Comparison of ENCODE assay signal across 15 cellular contexts in genomic region chr3:67737911-67738865, GRCh38.
DNase-seq lines count a peak whose midpoint lies in the region; ATAC-seq and TF ChIP-seq lines count a peak whose summit lies in the region.
"Had no signal": no experiment of that assay in that cellular context is flagged by ENCODE, and none has a peak within 500 bp of the region (broad histone marks: within the 10 kb centered on the region; RNA-seq: fewer than 3 reads in every experiment).

No MANE protein-coding gene starts in this region.

- CTCF ChIA-PET in activated naive CD4-positive, alpha-beta T cell treated with anti-CD3 and anti-CD28 coated beads for 36 hours (lab: Charles Lee): interaction anchor here (1.0 to 1.3 kb wide), 3 partner anchors 10 to 358 kb away, joined by 3 to 4 read pairs (median 3); no protein-coding TSS in a partner anchor
- CTCF ChIA-PET in T-cell (lab: Charles Lee): interaction anchor here in 1 of 2 donors (0.6 kb wide), 1 partner anchor 102 kb away, joined by 3 read pairs; no protein-coding TSS in a partner anchor

- H3K27me3 Mint-ChIP-seq in activated naive CD4-positive, alpha-beta T cell treated with anti-CD3 and anti-CD28 coated beads for 36 hours (ENCODE audit: low read depth): no peaks in the 10 kb centered on the region
- H3K27me3 Mint-ChIP-seq in T-cell (no peaks in the 10 kb centered on the region), progenitor cell of endocrine pancreas (no peaks in the 10 kb centered on the region)
- H3K27me3 Mint-ChIP-seq in activated naive CD8-positive, alpha-beta T cell treated with anti-CD3 and anti-CD28 coated beads, Interleukin-2, amount 10 ng/mL, durations not matched to agents 7 days and 5 days: no peaks in the 10 kb centered on the region

- no peak for TF ChIP-seq CTCF in progenitor cell of endocrine pancreas (IDR thresholded peaks at IDR 0.05; ENCODE audit: unreplicated experiment)

- H3K4me3 Mint-ChIP-seq in activated naive CD4-positive, alpha-beta T cell treated with anti-CD3 and anti-CD28 coated beads for 36 hours: peak overlapping the region; percentile 22
- H3K4me3 Mint-ChIP-seq in T-cell (peak overlapping the region; percentile 44 to 73 (median 52)), progenitor cell of endocrine pancreas (ENCODE audit: low read depth) (no peak overlapping the region)
- peak overlapping the region; percentile 45 for H3K4me3 Mint-ChIP-seq in activated naive CD8-positive, alpha-beta T cell treated with anti-CD3 and anti-CD28 coated beads, Interleukin-2, amount 10 ng/mL, durations not matched to agents 7 days and 5 days
- H3K4me3 Mint-ChIP-seq: CD14-positive monocyte had no signal

- DNase-seq in activated naive CD4-positive, alpha-beta T cell treated with anti-CD3 and anti-CD28 coated beads for 36 hours: no peak
- no peak for DNase-seq in activated naive CD4-positive, alpha-beta T cell (lab: John Stamatoyannopoulos, UW)
- DNase-seq in T-cell (peak in 5 of 34 experiments; percentile 14 to 25 (median 18)), progenitor cell of endocrine pancreas (ENCODE audit: low spot score, unreplicated experiment) (no peak), kidney glomerular epithelial cell (lab: John Stamatoyannopoulos, UW) (no peak)
- no peak for DNase-seq in activated naive CD8-positive, alpha-beta T cell treated with anti-CD3 and anti-CD28 coated beads, Interleukin-2, amount 10 ng/mL, durations not matched to agents 7 days and 5 days
- DNase-seq: AML-193, DMS79, KBM-7, NCI-H1436, NCI-H2081, NCI-H748 treated with DMSO at 0.1 percent for 48 hours, PC-3 had no signal

- peak overlapping the region; percentile 42 for H3K27ac Mint-ChIP-seq in activated naive CD4-positive, alpha-beta T cell treated with anti-CD3 and anti-CD28 coated beads for 36 hours
- H3K27ac Mint-ChIP-seq in T-cell (peak overlapping the region; percentile 97 to 99), progenitor cell of endocrine pancreas (peak overlapping the region; percentile 60)
- peak overlapping the region; percentile 44 for H3K27ac Mint-ChIP-seq in activated naive CD8-positive, alpha-beta T cell treated with anti-CD3 and anti-CD28 coated beads, Interleukin-2, amount 10 ng/mL, durations not matched to agents 7 days and 5 days
- H3K27ac Mint-ChIP-seq: CD14-positive monocyte had no signal

- ATAC-seq in T-cell (replicated peaks in 1 of 4) (peak; percentile 91 to 98 (median 95)), GM19455 (IDR thresholded peaks at IDR 0.05; ENCODE audit: unreplicated experiment) (no peak)
- ATAC-seq in activated naive CD8-positive, alpha-beta T cell treated with anti-CD3 and anti-CD28 coated beads, Interleukin-2, amount 10 ng/mL, durations not matched to agents 7 days and 5 days (ENCODE audit: low read depth): peak; percentile 42
- ATAC-seq: PC-3 had no signal

- intact Hi-C loops in activated naive CD4-positive, alpha-beta T cell treated with anti-CD3 and anti-CD28 coated beads for 36 hours (cut with micrococcal nuclease): loop anchor here (2.0 kb wide), 2 partner anchors 53 to 739 kb away; partner anchors contain the start of gene KBTBD8

- POLR2A ChIA-PET in T-cell (lab: Charles Lee): interaction anchor here in 1 of 2 donors (0.6 kb wide), 1 partner anchor 102 kb away, joined by 5 read pairs; no protein-coding TSS in a partner anchor
- POLR2A ChIA-PET in activated naive CD8-positive, alpha-beta T cell treated with anti-CD3 and anti-CD28 coated beads, Interleukin-2, amount 10 ng/mL, durations not matched to agents 7 days and 5 days (lab: Charles Lee): no interaction called here

- H3K4me1 Mint-ChIP-seq in activated naive CD4-positive, alpha-beta T cell treated with anti-CD3 and anti-CD28 coated beads for 36 hours (ENCODE audit: low read depth): peaks cover 56% of the 10 kb centered on the region
- H3K4me1 Mint-ChIP-seq in T-cell (peaks cover 61 to 72% (median 63%) of the 10 kb centered on the region in 3 donors), progenitor cell of endocrine pancreas (ENCODE audit: low read depth) (no peaks in the 10 kb centered on the region)
- peaks cover 12% of the 10 kb centered on the region for H3K4me1 Mint-ChIP-seq in activated naive CD8-positive, alpha-beta T cell treated with anti-CD3 and anti-CD28 coated beads, Interleukin-2, amount 10 ng/mL, durations not matched to agents 7 days and 5 days
- H3K4me1 Mint-ChIP-seq: CD14-positive monocyte had no signal

- peaks cover 15% of the 10 kb centered on the region for H3K36me3 Mint-ChIP-seq in activated naive CD4-positive, alpha-beta T cell treated with anti-CD3 and anti-CD28 coated beads for 36 hours (ENCODE audit: low read depth)
- H3K36me3 Mint-ChIP-seq in T-cell (peaks cover 6% of the 10 kb centered on the region), progenitor cell of endocrine pancreas (ENCODE audit: insufficient read depth) (peaks cover 2% of the 10 kb centered on the region)
- peaks cover 18% of the 10 kb centered on the region for H3K36me3 Mint-ChIP-seq in activated naive CD8-positive, alpha-beta T cell treated with anti-CD3 and anti-CD28 coated beads, Interleukin-2, amount 10 ng/mL, durations not matched to agents 7 days and 5 days
- H3K36me3 Mint-ChIP-seq: CD14-positive monocyte had no signal

- H3K9me3 Mint-ChIP-seq in activated naive CD4-positive, alpha-beta T cell treated with anti-CD3 and anti-CD28 coated beads for 36 hours: peaks cover 13% of the 10 kb centered on the region
- H3K9me3 Mint-ChIP-seq in T-cell (peaks cover 5 to 20% (median 12%) of the 10 kb centered on the region in 3 donors), progenitor cell of endocrine pancreas (ENCODE audit: low read depth) (peaks cover 13% of the 10 kb centered on the region)
- peaks cover 15% of the 10 kb centered on the region for H3K9me3 Mint-ChIP-seq in activated naive CD8-positive, alpha-beta T cell treated with anti-CD3 and anti-CD28 coated beads, Interleukin-2, amount 10 ng/mL, durations not matched to agents 7 days and 5 days

Comparison
In these comparisons a context has a peak if more than half of its experiments do, and no peak if none do; other contexts are left out.
1. H3K27ac Mint-ChIP-seq: peak in every context shown above with its lines; median percentile 98 in T-cell; 60 in progenitor cell of endocrine pancreas; 44 in activated naive CD8-positive, alpha-beta T cell treated with anti-CD3 and anti-CD28 coated beads, Interleukin-2, amount 10 ng/mL, durations not matched to agents 7 days and 5 days; 42 in activated naive CD4-positive, alpha-beta T cell treated with anti-CD3 and anti-CD28 coated beads for 36 hours.